ENCODE assay signal across 8 cellular contexts in genomic region chrX:39896951-39897740, GRCh38.
A peak's percentile ranks its signal among the peaks of the same experiment; 100 is the strongest.
DNase-seq lines count a peak whose midpoint lies in the region; FAIRE-seq and TF ChIP-seq lines count a peak whose summit lies in the region.

No MANE protein-coding gene starts in this region.

- no peaks in the 10 kb centered on the region for H3K9me3 ChIP-seq in cardiac muscle cell (ENCODE audit: low read depth)
- H3K9me3 ChIP-seq in sigmoid colon, result no peaks in the 10 kb centered on the region

- WGBS in sigmoid colon, 2 donors, result 67 to 74% methylated on average over 20 of the region's 20 CpGs

- DNase-seq in HCEC 1CT (peak; percentile 64), SK-N-DZ (ENCODE audit: low spot score) (peak; percentile 55), cardiac muscle cell (ENCODE audit: low read depth in 1 of 2, low spot score in 1 of 2) (peak; percentile 74 to 75), retina (peak; percentile 75), GM12892 (ENCODE audit: insufficient read length) (no peak), ACHN (no peak), sigmoid colon (no peak), HuH-7.5 (ENCODE audit: low spot score) (no peak)

- H3K27ac ChIP-seq in cardiac muscle cell (no peak overlapping the region), sigmoid colon (peak overlapping the region in 2 of 4 donors; percentile 1 to 19)

- no peak for FAIRE-seq in GM12892 (lab: Jason Lieb, UNC)

- H3K4me3 ChIP-seq in cardiac muscle cell, result no peak overlapping the region
- H3K4me3 ChIP-seq in sigmoid colon, result no peak overlapping the region

- no peak for TF ChIP-seq EP300 in sigmoid colon (IDR thresholded peaks at IDR 0.05)

- H3K36me3 ChIP-seq in cardiac muscle cell (no peaks in the 10 kb centered on the region), sigmoid colon (no peaks in the 10 kb centered on the region)

- H3K27me3 ChIP-seq in cardiac muscle cell, result no peaks in the 10 kb centered on the region
- H3K27me3 ChIP-seq in sigmoid colon, result no peaks in the 10 kb centered on the region

- intact Hi-C loops in sigmoid colon (cut with DNase I), result no loop called here

- TF ChIP-seq POLR2A in GM12892 (IDR thresholded peaks at IDR 0.05; ENCODE audit: low read depth, low read length) (no peak), sigmoid colon (IDR thresholded peaks at IDR 0.05) (no peak)

- TF ChIP-seq CTCF in cardiac muscle cell (IDR thresholded peaks at IDR 0.05; ENCODE audit: low read depth, low read length), result peak; percentile 21
- TF ChIP-seq CTCF in sigmoid colon (IDR thresholded peaks at IDR 0.05), result no peak

- in situ Hi-C loops in ACHN (cut with HindIII; ENCODE audit: low pct_ligation_motif_present, low pct_unique_long_range_greater_than_20kb, low sequenced_read_pairs), result no loop called here

- H3K4me1 ChIP-seq in cardiac muscle cell (ENCODE audit: low read depth), result peaks cover 11% of the 10 kb centered on the region
- peaks cover 0 to 15% (median 11%) of the 10 kb centered on the region in 4 donors for H3K4me1 ChIP-seq in sigmoid colon

Comparison
In these comparisons a context has a peak if more than half of its experiments do, and no peak if none do; other contexts are left out.
1. DNase-seq: peak in HCEC 1CT (single experiment), SK-N-DZ (single experiment), cardiac muscle cell (2 of 2) and retina (single experiment); none in GM12892 (single experiment), ACHN (single experiment), sigmoid colon (single experiment) and HuH-7.5 (single experiment).